In the genomic region with DNA sequence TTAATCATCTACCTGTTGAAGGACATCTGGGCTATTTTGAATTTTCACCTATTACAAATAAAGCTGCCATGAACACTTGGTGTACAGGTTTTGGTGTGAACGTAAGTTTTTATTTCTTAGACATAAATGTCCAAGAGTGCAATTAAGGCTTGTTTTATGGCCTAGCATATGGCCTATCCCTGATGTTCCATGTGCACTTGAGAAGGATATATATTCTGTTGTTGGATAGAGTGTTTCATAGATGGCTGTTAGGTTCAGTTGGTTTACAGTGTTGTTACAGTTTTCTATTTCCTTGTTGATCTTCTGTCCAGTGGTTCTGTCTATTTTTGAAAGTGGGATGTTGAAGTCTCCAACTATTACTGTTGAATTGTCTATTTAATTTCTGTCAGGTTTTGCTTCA, we compare ENCODE assay signal across 20 cellular contexts.
"Had no signal": no experiment of that assay in that cellular context is flagged by ENCODE, and none has a peak within 500 bp of the region (broad histone marks: within the 10 kb centered on the region; RNA-seq: fewer than 3 reads in every experiment).

No MANE protein-coding gene starts in this region.

- FAIRE-seq: endothelial cell of umbilical vein, frontal cortex, kidney had no signal

- ATAC-seq: foreskin keratinocyte; gastroesophageal sphincter; heart left ventricle; left lung; left ventricle myocardium superior; lower lobe of right lung; naive thymus-derived CD4-positive, alpha-beta T cell; natural killer cell had no signal

- DNase-seq: dermis blood vessel endothelial cell; dorsolateral prefrontal cortex; effector CD4-positive, alpha-beta T cell; effector memory CD4-positive, alpha-beta T cell; foreskin keratinocyte; heart left ventricle; hypothalamus; immature natural killer cell; islet precursor cell; kidney; kidney glomerular epithelial cell; left lung; left ventricle myocardium superior; lower lobe of right lung; mesenchymal stem cell; naive thymus-derived CD4-positive, alpha-beta T cell; natural killer cell had no signal
